In the genomic region with DNA sequence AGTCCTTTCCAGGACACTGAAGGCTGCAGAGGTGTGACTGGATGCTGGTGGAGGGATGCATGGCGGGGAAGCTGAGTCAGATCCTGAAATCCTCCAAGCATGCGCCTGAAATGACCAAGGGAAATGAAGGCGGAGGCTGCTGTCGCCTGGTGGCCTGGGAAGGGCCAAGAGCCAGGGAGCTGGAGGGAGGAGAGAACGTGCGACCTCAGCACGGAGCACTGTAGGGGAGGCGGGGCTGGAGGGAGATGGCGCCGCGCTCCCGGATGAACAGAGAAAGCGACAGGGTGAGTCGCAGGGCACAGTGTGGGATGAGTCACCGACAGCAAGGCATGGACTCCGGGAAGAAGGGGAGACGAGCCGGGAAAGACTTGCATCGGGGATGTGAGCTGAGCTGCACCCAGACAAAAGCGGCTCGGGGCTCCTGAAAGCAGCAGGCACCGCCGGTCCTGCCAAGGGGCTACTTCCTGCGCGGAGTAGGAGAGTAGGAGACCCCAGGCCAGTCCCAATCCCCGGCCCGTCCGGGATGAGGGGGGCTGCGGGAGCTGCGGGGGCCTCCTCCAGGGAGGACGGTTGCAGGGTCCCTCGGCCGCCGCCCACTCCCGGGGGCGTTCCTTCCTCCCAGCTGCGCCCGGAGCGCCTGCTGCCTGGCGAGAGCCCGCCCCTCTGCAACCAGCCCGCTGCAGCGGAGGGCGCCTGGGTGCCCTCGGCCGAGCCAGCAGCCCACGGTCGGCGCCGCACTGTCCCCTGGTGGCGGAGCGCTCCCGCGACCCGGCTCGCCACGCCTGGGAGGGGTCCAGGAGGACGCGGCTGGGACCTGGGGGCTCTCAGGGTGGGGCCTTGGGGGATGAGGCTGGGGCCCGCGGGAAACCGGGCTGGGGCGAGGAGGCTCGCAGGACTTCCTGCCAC, we compare ENCODE assay signal across 8 cellular contexts. TPM values are rescaled to one million over a fixed set of nuclear protein-coding genes. Genes with fewer than 3 reads are reported as not detected.
DNase-seq lines count a peak whose midpoint lies in the region; ATAC-seq, FAIRE-seq and TF ChIP-seq lines count a peak whose summit lies in the region.

No MANE protein-coding gene starts in this region.

- peak overlapping the region; percentile 84 for H3K4me2 ChIP-seq in keratinocyte (ENCODE audit: control insufficient read depth, extremely low read depth, insufficient read depth, low read depth, low read length)

- dilution Hi-C loops in keratinocyte (cut with MboI; ENCODE audit: extremely low pct_ligation_motif_present, low sequenced_read_pairs), result no loop called here

- H3K9ac ChIP-seq in keratinocyte (ENCODE audit: control insufficient read depth, extremely low read depth, insufficient read depth, low read length), result peak overlapping the region; percentile 89

- DNase-seq in ACHN (peak; percentile 91), NCI-H2171 treated with DMSO at 0.1 percent for 48 hours (lab: John Stamatoyannopoulos, UW) (peak; percentile 84), WTC11 (ENCODE audit: low spot score) (peak; percentile 91), keratinocyte (ENCODE audit: low read depth, low spot score) (no peak)
- peak; percentile 68 for DNase-seq in central memory CD8-positive, alpha-beta T cell (ENCODE audit: low spot score in 2 of 2)
- peak; percentile 73 for DNase-seq in stimulated activated CD4-positive, alpha-beta T cell treated with anti-CD3 and anti-CD28 coated beads, Interleukin-12 subunit alpha, Interleukin-12 subunit beta, amount 100 ng/mL, for 4 hours

- peaks cover 33% of the 10 kb centered on the region for H3K4me1 ChIP-seq in keratinocyte (ENCODE audit: control insufficient read depth, extremely low read depth, insufficient read depth, low read length)

- no peaks in the 10 kb centered on the region for H3K27me3 ChIP-seq in keratinocyte (ENCODE audit: control insufficient read depth, extremely low read depth, insufficient read depth, low read length)

- H2AFZ ChIP-seq in keratinocyte (ENCODE audit: control insufficient read depth, low read length), result peak overlapping the region; percentile 95

- H3K9me3 Mint-ChIP-seq in WTC11, result 0 out of 2 replicates have a peak, but pooled peaks cover 5% of the 10 kb centered on the region
- no peaks in the 10 kb centered on the region for H3K9me3 Mint-ChIP-seq in central memory CD8-positive, alpha-beta T cell

- no peak for FAIRE-seq in keratinocyte (lab: Jason Lieb, UNC)

- in situ Hi-C loops in ACHN (cut with HindIII; ENCODE audit: low pct_ligation_motif_present, low pct_unique_long_range_greater_than_20kb, low sequenced_read_pairs), result no loop called here

- H3K36me3 Mint-ChIP-seq in WTC11, result no peaks in the 10 kb centered on the region
- peaks cover 16% of the 10 kb centered on the region for H3K36me3 Mint-ChIP-seq in central memory CD8-positive, alpha-beta T cell (ENCODE audit: insufficient read depth)

- no peaks in the 10 kb centered on the region for H3K79me2 ChIP-seq in keratinocyte (ENCODE audit: control insufficient read depth, insufficient read depth, low read length)

- H3K9me1 ChIP-seq in keratinocyte (ENCODE audit: control insufficient read depth, extremely low read depth, insufficient read depth, low read length), result peaks cover 2% of the 10 kb centered on the region

- H3K4me3 ChIP-seq in keratinocyte (ENCODE audit: control insufficient read depth in 2 of 3, extremely low read depth in 1 of 3, insufficient read depth in 2 of 3, low read depth in 1 of 3, low read length in 3 of 3), result peak overlapping the region; percentile 52 to 91 (median 69)

- TF ChIP-seq CTCF in WTC11 (IDR thresholded peaks at IDR 0.05) (peak; percentile 43; the same call in 1 of the 2 replicates), keratinocyte (optimal IDR thresholded peaks at IDR 0.05 in 1 of 3, IDR thresholded peaks at IDR 0.05 in 1 of 3, conservative IDR thresholded peaks at IDR 0.05 in 1 of 3; ENCODE audit: extremely low read depth in 1 of 3, insufficient read depth in 2 of 3, low read length in 3 of 3) (peak; percentile 36 to 86 (median 81))

- ATAC-seq in GM18858 (IDR thresholded peaks at IDR 0.05; ENCODE audit: unreplicated experiment) (peak; percentile 36), HG03103 (IDR thresholded peaks at IDR 0.05; ENCODE audit: low read depth, unreplicated experiment) (peak; percentile 67), WTC11 (peak; percentile 74)
- ATAC-seq in central memory CD8-positive, alpha-beta T cell (replicated peaks; ENCODE audit: extremely low read depth, poor library complexity, severe bottlenecking), result peak; percentile 60

- CTCF ChIA-PET in WTC11 (lab: Charles Lee), result interaction anchor here (0.6 to 9.1 kb wide), 28 partner anchors 9 to 435 kb away, joined by 3 to 203 read pairs (median 4); a partner anchor contains a TSS

- H3K27me3 Mint-ChIP-seq in WTC11 (ENCODE audit: low read depth), result no peaks in the 10 kb centered on the region
- H3K27me3 Mint-ChIP-seq in central memory CD8-positive, alpha-beta T cell, result no peaks in the 10 kb centered on the region

- no peaks in the 10 kb centered on the region for H3K36me3 ChIP-seq in keratinocyte (ENCODE audit: control insufficient read depth in 2 of 2, extremely low read depth in 1 of 2, insufficient read depth in 2 of 2, low read length in 2 of 2)

- H3K27ac ChIP-seq in keratinocyte (ENCODE audit: control insufficient read depth, insufficient read depth, low read length), result peak overlapping the region; percentile 98

- H4K20me1 ChIP-seq in keratinocyte (ENCODE audit: control insufficient read depth, extremely low read depth, insufficient read depth, low read length), result no peaks in the 10 kb centered on the region

- peaks cover 54% of the 10 kb centered on the region for H3K4me1 Mint-ChIP-seq in WTC11
- H3K4me1 Mint-ChIP-seq in central memory CD8-positive, alpha-beta T cell, result peaks cover 24% of the 10 kb centered on the region

- POLR2A ChIA-PET in WTC11 (lab: Charles Lee), result interaction anchor here (0.5 to 4.3 kb wide), 14 partner anchors 12 to 1836 kb away, joined by 3 to 25 read pairs (median 4); a partner anchor contains a TSS

- peak overlapping the region; percentile 93 for H3K4me3 Mint-ChIP-seq in WTC11
- peak overlapping the region; percentile 83 for H3K4me3 Mint-ChIP-seq in central memory CD8-positive, alpha-beta T cell

- H3K27ac Mint-ChIP-seq in WTC11, result peak overlapping the region; percentile 100
- H3K27ac Mint-ChIP-seq in central memory CD8-positive, alpha-beta T cell (ENCODE audit: low read depth), result peak overlapping the region; percentile 92

- H3K9me3 ChIP-seq in keratinocyte (ENCODE audit: control insufficient read depth, low read depth, low read length), result no peaks in the 10 kb centered on the region

TF ChIP-seq in WTC11, 78 proteins besides CTCF, POLR2A, EP300 and RAD21 (continues in another document):
- TF ChIP-seq ZNF138 (CRISPR knock-in tag; conservative IDR thresholded peaks at IDR 0.05), result no peak
- TF ChIP-seq, protein P1, sequence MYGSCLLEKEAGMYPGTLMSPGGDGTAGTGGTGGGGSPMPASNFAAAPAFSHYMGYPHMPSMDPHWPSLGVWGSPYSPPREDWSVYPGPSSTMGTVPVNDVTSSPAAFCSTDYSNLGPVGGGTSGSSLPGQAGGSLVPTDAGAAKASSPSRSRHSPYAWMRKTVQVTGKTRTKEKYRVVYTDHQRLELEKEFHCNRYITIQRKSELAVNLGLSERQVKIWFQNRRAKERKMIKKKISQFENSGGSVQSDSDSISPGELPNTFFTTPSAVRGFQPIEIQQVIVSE (CRISPR knock-in tag; IDR thresholded peaks at IDR 0.05; ENCODE audit: borderline replicate concordance), result no peak
- no peak for TF ChIP-seq EMX1 (CRISPR knock-in tag; IDR thresholded peaks at IDR 0.05)
- TF ChIP-seq IRF2 (CRISPR knock-in tag; IDR thresholded peaks at IDR 0.05; ENCODE audit: borderline replicate concordance, low read depth), result 0 out of 2 replicates have a peak, but pooled peaks have one; percentile 53
- TF ChIP-seq, protein P2, sequence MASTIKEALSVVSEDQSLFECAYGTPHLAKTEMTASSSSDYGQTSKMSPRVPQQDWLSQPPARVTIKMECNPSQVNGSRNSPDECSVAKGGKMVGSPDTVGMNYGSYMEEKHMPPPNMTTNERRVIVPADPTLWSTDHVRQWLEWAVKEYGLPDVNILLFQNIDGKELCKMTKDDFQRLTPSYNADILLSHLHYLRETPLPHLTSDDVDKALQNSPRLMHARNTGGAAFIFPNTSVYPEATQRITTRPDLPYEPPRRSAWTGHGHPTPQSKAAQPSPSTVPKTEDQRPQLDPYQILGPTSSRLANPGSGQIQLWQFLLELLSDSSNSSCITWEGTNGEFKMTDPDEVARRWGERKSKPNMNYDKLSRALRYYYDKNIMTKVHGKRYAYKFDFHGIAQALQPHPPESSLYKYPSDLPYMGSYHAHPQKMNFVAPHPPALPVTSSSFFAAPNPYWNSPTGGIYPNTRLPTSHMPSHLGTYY (CRISPR knock-in tag; IDR thresholded peaks at IDR 0.05), result no peak
- TF ChIP-seq, protein P3, sequence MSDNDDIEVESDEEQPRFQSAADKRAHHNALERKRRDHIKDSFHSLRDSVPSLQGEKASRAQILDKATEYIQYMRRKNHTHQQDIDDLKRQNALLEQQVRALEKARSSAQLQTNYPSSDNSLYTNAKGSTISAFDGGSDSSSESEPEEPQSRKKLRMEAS (CRISPR knock-in tag; IDR thresholded peaks at IDR 0.05), result peak; percentile 73
- no peak for TF ChIP-seq TEAD4 (CRISPR knock-in tag; IDR thresholded peaks at IDR 0.05)
- peak; percentile 80 for TF ChIP-seq ZNF423 (CRISPR knock-in tag; IDR thresholded peaks at IDR 0.05)

RNA-seq across cellular contexts. Expression of a gene that starts 11.0 kb away (rescaled TPM):
- total RNA-seq in WTC11 (2021), result 119 to 152 TPM (median 150 TPM) in 3 replicates
- polyA plus RNA-seq in keratinocyte, result 22.2 to 24.0 TPM (median 22.9 TPM) in 3 replicates
- 40.7 TPM for polyA plus RNA-seq in keratinocyte (2011; ENCODE audit: low read depth)
- polyA plus RNA-seq in keratinocyte (2011; cell fraction: cytosol; rRNA removed), result 19.0 and 24.6 TPM in 2 replicates
- polyA plus RNA-seq in keratinocyte (2011; cell fraction: nucleus; rRNA removed), result 14.2 and 14.7 TPM in 2 replicates
- 18.6 and 22.2 TPM in 2 replicates for polyA plus RNA-seq in keratinocyte (2012; ENCODE audit: low replicate concordance)
- polyA minus RNA-seq in keratinocyte, result 15.9 to 25.1 TPM (median 19.6 TPM) in 3 replicates
- polyA minus RNA-seq in keratinocyte (2011; cell fraction: cytosol; rRNA and poly(A)+ RNA removed), result 12.9 TPM
- 4.2 and 4.8 TPM in 2 replicates for polyA minus RNA-seq in keratinocyte (2011; cell fraction: nucleus; rRNA and poly(A)+ RNA removed)

RNA-seq across cellular contexts. Expression of a gene that starts 17.3 kb away (rescaled TPM):
- 28.0 to 33.7 TPM (median 32.9 TPM) in 3 replicates for total RNA-seq in WTC11 (2021)
- polyA plus RNA-seq in keratinocyte, result 66.1 to 78.2 TPM (median 66.4 TPM) in 3 replicates
- 43.0 TPM for polyA plus RNA-seq in keratinocyte (2011; ENCODE audit: low read depth)
- polyA plus RNA-seq in keratinocyte (2011; cell fraction: cytosol; rRNA removed), result 84.2 and 87.7 TPM in 2 replicates
- 72.5 and 77.2 TPM in 2 replicates for polyA plus RNA-seq in keratinocyte (2011; cell fraction: nucleus; rRNA removed)
- polyA plus RNA-seq in keratinocyte (2012; ENCODE audit: low replicate concordance), result 41.9 and 70.2 TPM in 2 replicates
- 36.0 to 55.1 TPM (median 46.5 TPM) in 3 replicates for polyA minus RNA-seq in keratinocyte
- 46.2 TPM for polyA minus RNA-seq in keratinocyte (2011; cell fraction: cytosol; rRNA and poly(A)+ RNA removed)
- polyA minus RNA-seq in keratinocyte (2011; cell fraction: nucleus; rRNA and poly(A)+ RNA removed), result 18.0 and 28.6 TPM in 2 replicates
